Comparison of ENCODE assay signal across 3 cellular contexts in genomic region chrX:21952624-21953023, GRCh38.
TF ChIP-seq lines count a peak whose summit lies in the region.

No MANE protein-coding gene starts in this region.

TF ChIP-seq in SK-N-SH, 30 proteins besides CTCF, POLR2A, EP300 and RAD21:
- no peak for TF ChIP-seq TEAD4 (IDR thresholded peaks at IDR 0.05; ENCODE audit: borderline replicate concordance, insufficient read depth)
- TF ChIP-seq RXRA (IDR thresholded peaks at IDR 0.05; ENCODE audit: borderline replicate concordance, low read depth): no peak
- TF ChIP-seq FOXM1 (IDR thresholded peaks at IDR 0.05; ENCODE audit: low read depth): no peak
- no peak for TF ChIP-seq TCF12 (IDR thresholded peaks at IDR 0.05)
- no peak for TF ChIP-seq ELF1 (IDR thresholded peaks at IDR 0.05)
- no peak for TF ChIP-seq GABPA (IDR thresholded peaks at IDR 0.05; ENCODE audit: low read depth)
- no peak for TF ChIP-seq NFIC (IDR thresholded peaks at IDR 0.05; ENCODE audit: borderline replicate concordance)
- no peak for TF ChIP-seq USF2 (IDR thresholded peaks at IDR 0.05; ENCODE audit: borderline replicate concordance, low read depth, low read length)
- no peak for TF ChIP-seq MEF2A (IDR thresholded peaks at IDR 0.05; ENCODE audit: borderline replicate concordance, low read depth)
- TF ChIP-seq FOSL2 (IDR thresholded peaks at IDR 0.05; ENCODE audit: borderline replicate concordance, low read depth): no peak
- TF ChIP-seq YY1 (IDR thresholded peaks at IDR 0.05; ENCODE audit: low read depth): no peak
- TF ChIP-seq GATA2 (CRISPR knock-in tag; IDR thresholded peaks at IDR 0.05): no peak
- TF ChIP-seq MXI1 (IDR thresholded peaks at IDR 0.05; ENCODE audit: low read depth, low read length): no peak
- no peak for TF ChIP-seq NRF1 (IDR thresholded peaks at IDR 0.05; ENCODE audit: low read depth, low read length)
- no peak for TF ChIP-seq EZH2phosphoT487 (IDR thresholded peaks at IDR 0.05; ENCODE audit: borderline replicate concordance, low read depth)
TF ChIP-seq in SK-N-SH: peak in this region for 0.

TF ChIP-seq in SK-N-SH treated with all-trans-retinoic acid at 6 μM for 48 hours, 23 proteins besides CTCF, POLR2A, EP300 and RAD21:
- TF ChIP-seq OSR1 (CRISPR knock-in tag; IDR thresholded peaks at IDR 0.05) (no peak), ZNF565 (CRISPR knock-in tag; conservative IDR thresholded peaks at IDR 0.05; ENCODE audit: low read depth) (no peak), ZNF8 (CRISPR knock-in tag; IDR thresholded peaks at IDR 0.05) (no peak), POU6F1 (CRISPR knock-in tag; IDR thresholded peaks at IDR 0.05; ENCODE audit: borderline replicate concordance, low read depth) (no peak), TOX (CRISPR knock-in tag; IDR thresholded peaks at IDR 0.05; ENCODE audit: borderline replicate concordance) (no peak), TCF4 (CRISPR knock-in tag; IDR thresholded peaks at IDR 0.05; ENCODE audit: borderline replicate concordance) (no peak), CREB5 (CRISPR knock-in tag; IDR thresholded peaks at IDR 0.05; ENCODE audit: low read depth) (no peak), CSRNP3 (CRISPR knock-in tag; IDR thresholded peaks at IDR 0.05) (no peak), ISL1 (CRISPR knock-in tag; IDR thresholded peaks at IDR 0.05) (no peak), CSDC2 (CRISPR knock-in tag; IDR thresholded peaks at IDR 0.05) (no peak), PPARA (CRISPR knock-in tag; IDR thresholded peaks at IDR 0.05; ENCODE audit: borderline replicate concordance) (no peak), BACH2 (CRISPR knock-in tag; IDR thresholded peaks at IDR 0.05; ENCODE audit: borderline replicate concordance) (no peak), ZNF70 (CRISPR knock-in tag; IDR thresholded peaks at IDR 0.05) (no peak), GLIS3 (CRISPR knock-in tag; IDR thresholded peaks at IDR 0.05) (no peak), ARNTL (CRISPR knock-in tag; IDR thresholded peaks at IDR 0.05; ENCODE audit: borderline replicate concordance, low read depth) (no peak)

TF ChIP-seq in K562, 482 proteins besides CTCF, POLR2A, EP300 and RAD21:
- TF ChIP-seq MAFG (tag; conservative IDR thresholded peaks at IDR 0.05) (0 out of 2 replicates have a peak, but pooled peaks have one; percentile 15), RREB1 (CRISPR knock-in tag; IDR thresholded peaks at IDR 0.05) (no peak), HNRNPLL (IDR thresholded peaks at IDR 0.05; ENCODE audit: low read depth, low read length, poor library complexity, severe bottlenecking) (no peak), HLTF (IDR thresholded peaks at IDR 0.05) (no peak), ZNF766 (CRISPR knock-in tag; conservative IDR thresholded peaks at IDR 0.05) (no peak), ZNF384 (IDR thresholded peaks at IDR 0.05; ENCODE audit: low read depth, low read length) (peak; percentile 56), VEZF1 (CRISPR knock-in tag; IDR thresholded peaks at IDR 0.05) (peak; percentile 52), NFE2 (IDR thresholded peaks at IDR 0.05; ENCODE audit: low read depth) (peak; percentile 82), C11orf30 (IDR thresholded peaks at IDR 0.05; ENCODE audit: low read depth) (peak; percentile 63; the same call in 1 of the 2 replicates), RFX5 (IDR thresholded peaks at IDR 0.05; ENCODE audit: low read depth, low read length) (no peak), MAFF (IDR thresholded peaks at IDR 0.05; ENCODE audit: low read length) (peak; percentile 23; the same call in 1 of the 2 replicates)
TF ChIP-seq in K562: peak in this region for 6.
